ENCODE assay signal across 9 cellular contexts in genomic region chr13:112066624-112067004, GRCh38. TPM values are rescaled to one million over a fixed set of nuclear protein-coding genes. Genes with fewer than 3 reads are reported as not detected.
DNase-seq lines count a peak whose midpoint lies in the region; ATAC-seq and TF ChIP-seq lines count a peak whose summit lies in the region.
"Had no signal": no experiment of that assay in that cellular context is flagged by ENCODE, and none has a peak within 500 bp of the region (broad histone marks: within the 10 kb centered on the region; RNA-seq: fewer than 3 reads in every experiment).

No MANE protein-coding gene starts in this region.

- H3K27ac ChIP-seq in upper lobe of left lung, result no peak overlapping the region
- H3K27ac ChIP-seq: epithelial cell of prostate had no signal

- TF ChIP-seq CTCF in fibroblast of villous mesenchyme (IDR thresholded peaks at IDR 0.05; ENCODE audit: insufficient read depth, low read depth, low read length) (no peak), upper lobe of left lung (IDR thresholded peaks at IDR 0.05) (no peak)

- no peaks in the 10 kb centered on the region for H3K9me3 ChIP-seq in upper lobe of left lung

- ATAC-seq in upper lobe of left lung (ENCODE audit: low FRiP score in 2 of 2), result peak in 1 of 2 donors; percentile 39
- no peak for ATAC-seq in GM21515 (IDR thresholded peaks at IDR 0.05; ENCODE audit: unreplicated experiment)
- no peak for ATAC-seq in GM21786 (IDR thresholded peaks at IDR 0.05; ENCODE audit: unreplicated experiment)
- ATAC-seq in HG03196 (IDR thresholded peaks at IDR 0.05; ENCODE audit: unreplicated experiment), result no peak

- H3K4me1 ChIP-seq in upper lobe of left lung, result peaks cover 12 to 40% (median 15%) of the 10 kb centered on the region in 4 donors

- 7% methylated on average over 11 to 35 of the region's 56 CpGs for WGBS in upper lobe of left lung, 2 donors

- intact Hi-C loops in posterior cingulate gyrus (cut with DNase I), result no loop called here

- no peak for TF ChIP-seq POLR2A in upper lobe of left lung (IDR thresholded peaks at IDR 0.05)

- TF ChIP-seq EP300 in upper lobe of left lung (IDR thresholded peaks at IDR 0.05), result no peak

- peak; percentile 75 for DNase-seq in NCI-H1417 treated with DMSO at 0.1 percent for 48 hours (lab: John Stamatoyannopoulos, UW)
- DNase-seq in activated CD8-positive, alpha-beta memory T cell treated with anti-CD3 and anti-CD28 coated beads for 4 hours (ENCODE audit: low read depth in 2 of 2), result peak; percentile 16 to 32
- DNase-seq in fibroblast of villous mesenchyme (ENCODE audit: low read depth), result peak; percentile 3
- DNase-seq in posterior cingulate gyrus, result peak in 9 of 10 donors; percentile 54 to 95 (median 82)
- DNase-seq in upper lobe of left lung, result peak in 1 of 2 donors; percentile 86

- peaks cover 0 to 86% (median 42%) of the 10 kb centered on the region in 4 donors for H3K27me3 ChIP-seq in upper lobe of left lung

- no peaks in the 10 kb centered on the region for H3K36me3 ChIP-seq in upper lobe of left lung

- H3K4me3 ChIP-seq in fibroblast of villous mesenchyme (ENCODE audit: low read depth, low read length), result no peak overlapping the region
- H3K4me3 ChIP-seq in upper lobe of left lung, result peak overlapping the region in 3 of 4 donors; percentile 29 to 41 (median 32)

RNA-seq across cellular contexts. Expression of gene SOX1, which starts 0.3 kb away (rescaled TPM):
- total RNA-seq in fibroblast of villous mesenchyme (not detected in 2 replicates), upper lobe of left lung (not detected)
